8 cellular contexts compared by ENCODE assay signal in the genomic region with DNA sequence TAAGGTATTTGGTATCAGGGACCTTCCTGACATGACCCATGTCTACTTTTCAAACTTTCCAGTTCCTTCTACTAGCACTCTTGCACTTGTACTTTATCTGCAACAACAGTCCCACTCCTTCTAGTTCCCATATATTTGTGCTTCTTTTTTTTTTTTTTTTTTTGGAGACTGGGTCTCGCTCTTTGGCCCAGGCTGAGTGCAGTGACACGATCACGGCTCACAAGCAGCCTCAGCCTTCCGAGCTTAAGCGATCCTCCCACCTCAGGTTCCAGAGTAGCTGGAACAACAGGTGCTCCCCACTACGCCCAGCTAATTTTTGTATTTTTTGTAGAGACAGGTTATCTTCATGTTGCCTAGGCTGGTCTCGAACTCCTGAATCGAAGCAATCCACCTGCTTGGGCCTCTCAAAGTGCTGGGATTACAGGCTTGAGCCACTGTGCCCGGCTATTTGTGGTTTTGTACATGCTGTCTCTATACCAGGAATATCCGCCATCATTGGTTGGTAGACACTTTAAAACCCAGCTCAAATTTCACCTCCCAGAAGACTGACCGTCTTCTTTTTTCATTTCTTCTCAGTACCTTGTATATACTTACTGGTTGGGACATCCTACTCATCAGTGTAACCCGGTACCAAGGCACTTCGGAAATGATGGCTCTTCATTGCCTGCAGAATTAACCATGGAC. TPM values are rescaled to one million over a fixed set of nuclear protein-coding genes. Genes with fewer than 3 reads are reported as not detected.
DNase-seq lines count a peak whose midpoint lies in the region; TF ChIP-seq lines count a peak whose summit lies in the region.

No MANE protein-coding gene starts in this region.

- peak overlapping the region; percentile 99 for H3K27ac Mint-ChIP-seq in neural crest cell (ENCODE audit: unreplicated experiment)

- no peaks in the 10 kb centered on the region for H3K9me3 ChIP-seq in ectodermal cell (ENCODE audit: control insufficient read depth, low read length)

- 93% methylated on average over 13 of the region's 13 CpGs for WGBS in ectodermal cell, 2 experiments

- DNase-seq in NB4 (ENCODE audit: low read depth) (no peak), neural crest cell (ENCODE audit: low read depth, low spot score) (no peak), iPS-NIHi11 (ENCODE audit: low spot score) (no peak), SHP77 (lab: John Stamatoyannopoulos, UW) (no peak), Ammon's horn (ENCODE audit: low spot score) (no peak), GM03348 (ENCODE audit: low spot score) (no peak)

- peaks cover 27% of the 10 kb centered on the region for H3K27me3 Mint-ChIP-seq in neural crest cell (ENCODE audit: low read depth)

- H3K4me3 Mint-ChIP-seq in neural crest cell = peak overlapping the region; percentile 100

- no peak for TF ChIP-seq POLR2A in NB4 (IDR thresholded peaks at IDR 0.05; ENCODE audit: extremely low read depth, insufficient read length)

- peaks cover 30% of the 10 kb centered on the region for H3K4me1 Mint-ChIP-seq in neural crest cell

- no peaks in the 10 kb centered on the region for H3K27me3 ChIP-seq in ectodermal cell (ENCODE audit: control insufficient read depth, insufficient read depth, low read length, poor library complexity, severe bottlenecking)

- peak overlapping the region; percentile 85 for H3K27ac ChIP-seq in C4-2B
- no peak overlapping the region for H3K27ac ChIP-seq in ectodermal cell (ENCODE audit: insufficient read depth, low read depth, low read length, poor library complexity, severe bottlenecking)

- H3K9me3 Mint-ChIP-seq in neural crest cell = no peaks in the 10 kb centered on the region

- no peaks in the 10 kb centered on the region for H3K4me1 ChIP-seq in ectodermal cell (ENCODE audit: control insufficient read depth, insufficient read depth, low read length)

- H3K4me3 ChIP-seq in NB4 (ENCODE audit: low read depth, low read length) (peak overlapping the region; percentile 82), ectodermal cell (ENCODE audit: insufficient read depth, low read depth, low read length) (peak overlapping the region; percentile 71)

- TF ChIP-seq CTCF in C4-2B (conservative IDR thresholded peaks at IDR 0.05) (no peak), NB4 (IDR thresholded peaks at IDR 0.05; ENCODE audit: low read depth, low read length) (no peak), neural crest cell (conservative IDR thresholded peaks at IDR 0.05) (no peak)

- H3K36me3 ChIP-seq in ectodermal cell (ENCODE audit: control insufficient read depth, insufficient read depth, low read length) = no peaks in the 10 kb centered on the region

- H3K36me3 Mint-ChIP-seq in neural crest cell (ENCODE audit: low read depth) = peaks cover 2% of the 10 kb centered on the region

RNA-seq across cellular contexts. Expression of gene ZMYM1, which starts 1.1 kb away (rescaled TPM):
- polyA plus RNA-seq in ectodermal cell (2013, experiment 1 of 4) = 20.8 TPM
- polyA plus RNA-seq in ectodermal cell (2013, experiment 2 of 4) = 19.2 TPM
- 14.8 TPM for polyA plus RNA-seq in ectodermal cell (2013, experiment 3 of 4)
- polyA plus RNA-seq in ectodermal cell (2013, experiment 4 of 4) = 15.8 TPM
- 29.3 and 32.2 TPM in 2 replicates for total RNA-seq in neural crest cell

RNA-seq across cellular contexts. Expression of gene ZMYM6, which starts 48.6 kb away (rescaled TPM):
- polyA plus RNA-seq in ectodermal cell (2013, experiment 1 of 4) = 9.3 TPM
- 12.6 TPM for polyA plus RNA-seq in ectodermal cell (2013, experiment 2 of 4)
- polyA plus RNA-seq in ectodermal cell (2013, experiment 3 of 4) = 9.5 TPM
- polyA plus RNA-seq in ectodermal cell (2013, experiment 4 of 4) = 11.6 TPM
- 19.2 and 23.2 TPM in 2 replicates for total RNA-seq in neural crest cell
